In genomic region chr1:109041614-109042473, GRCh38 we compare ENCODE assay signal across 8 cellular contexts. TPM values are rescaled to one million over a fixed set of nuclear protein-coding genes. Genes with fewer than 3 reads are reported as not detected.
A peak's percentile ranks its signal among the peaks of the same experiment; 100 is the strongest.
DNase-seq lines count a peak whose midpoint lies in the region; ATAC-seq and TF ChIP-seq lines count a peak whose summit lies in the region.

Gene WDR47 (minus strand): TSS chr1:109042102. CDS start chr1:109023512, 18,590 bp downstream.

- no peak for TF ChIP-seq CTCF in brain microvascular endothelial cell (IDR thresholded peaks at IDR 0.05; ENCODE audit: low read depth, low read length, missing control alignments)
- peak in 1 of 5 experiments; percentile 12 for TF ChIP-seq CTCF in gastrocnemius medialis (IDR thresholded peaks at IDR 0.05 in 4 of 5, conservative IDR thresholded peaks at IDR 0.05 in 1 of 5)

- DNase-seq in 8988T, result peak; percentile 82
- peak; percentile 78 for DNase-seq in NCI-H2107 treated with DMSO at 0.1 percent for 48 hours (lab: John Stamatoyannopoulos, UW; ENCODE audit: unreplicated experiment)
- peak; percentile 96 for DNase-seq in UCSD-AML1 (lab: John Stamatoyannopoulos, UW; ENCODE audit: unreplicated experiment)
- DNase-seq in brain microvascular endothelial cell, result peak; percentile 96
- DNase-seq in iPS DF 6.9 (ENCODE audit: low read depth, low spot score), result peak; percentile 82
- peak; percentile 93 to 95 for DNase-seq in gastrocnemius medialis

- no peaks in the 10 kb centered on the region for H3K27me3 ChIP-seq in brain microvascular endothelial cell (replicated peaks)
- H3K27me3 ChIP-seq in iPS DF 6.9 (ENCODE audit: control insufficient read depth, insufficient read depth, low read length), result no peaks in the 10 kb centered on the region
- H3K27me3 ChIP-seq in gastrocnemius medialis, result no peaks in the 10 kb centered on the region

- H3K4me1 ChIP-seq in iPS DF 6.9 (ENCODE audit: control insufficient read depth, insufficient read depth, low read length), result no peaks in the 10 kb centered on the region
- H3K4me1 ChIP-seq in gastrocnemius medialis, result peaks cover 9 to 11% of the 10 kb centered on the region in 2 donors

- intact Hi-C loops in gastrocnemius medialis (cut with DNase I; ENCODE audit: low total_unique reads), result loop anchor here (1.0 to 5.0 kb wide), 6 partner anchors 33 to 293 kb away; partner anchors contain the start of genes CLCC1, ELAPOR1, SARS1 and TMEM167B

- no CpG with 5 or more reads among the region's 90 CpGs for whole genome bisulfite sequencing in iPS DF 6.9 (ENCODE audit: insufficient coverage, insufficient read length)

- H3K27ac ChIP-seq in brain microvascular endothelial cell, result peak within 1 kb of the TSS; percentile 85
- no peak within 1 kb of the TSS for H3K27ac ChIP-seq in iPS DF 6.9 (ENCODE audit: low read length)
- peak within 1 kb of the TSS; percentile 83 to 93 (median 90) for H3K27ac ChIP-seq in gastrocnemius medialis

- in situ Hi-C loops in brain microvascular endothelial cell (cut with HindIII; ENCODE audit: low pct_ligation_motif_present, low sequenced_read_pairs), result no loop called here
- in situ Hi-C loops in gastrocnemius medialis (cut with MboI; ENCODE audit: low sequenced_read_pairs in 4 of 4), result no loop called here

- H3K9me3 ChIP-seq in iPS DF 6.9 (ENCODE audit: control insufficient read depth, insufficient read depth, low read length), result no peaks in the 10 kb centered on the region
- H3K9me3 ChIP-seq in gastrocnemius medialis, result no peaks in the 10 kb centered on the region

- H3K4me3 ChIP-seq in brain microvascular endothelial cell (ENCODE audit: low read depth, low read length) (peak within 1 kb of the TSS; percentile 91), iPS DF 6.9 (ENCODE audit: low read length) (peak within 1 kb of the TSS; percentile 61), gastrocnemius medialis (peak within 1 kb of the TSS; percentile 83 to 99 (median 90))

- H3K36me3 ChIP-seq in brain microvascular endothelial cell (replicated peaks) (no peaks in the 10 kb centered on the region), iPS DF 6.9 (ENCODE audit: control insufficient read depth, insufficient read depth, low read length) (no peaks in the 10 kb centered on the region), gastrocnemius medialis (no peaks in the 10 kb centered on the region)

- ATAC-seq in GM18858 (IDR thresholded peaks at IDR 0.05; ENCODE audit: unreplicated experiment) (peak; percentile 94), HG03066 (IDR thresholded peaks at IDR 0.05; ENCODE audit: low read depth, unreplicated experiment) (peak; percentile 90), gastrocnemius medialis (peak; percentile 98)

- peak; percentile 89 to 95 for TF ChIP-seq POLR2A in gastrocnemius medialis (IDR thresholded peaks at IDR 0.05)

RNA-seq across cellular contexts. Expression of gene WDR47, which starts in this region (rescaled TPM):
- total RNA-seq in gastrocnemius medialis, result 10 to 100 TPM; 13.9 to 18.8 (median 17.5) TPM
